ENCODE assay signal across 8 cellular contexts in genomic region chr6:168370310-168370991, GRCh38. TPM values are rescaled to one million over a fixed set of nuclear protein-coding genes. Genes with fewer than 3 reads are reported as not detected.
DNase-seq lines count a peak whose midpoint lies in the region; TF ChIP-seq lines count a peak whose summit lies in the region.

No MANE protein-coding gene starts in this region.

- TF ChIP-seq POLR2A in NB4 (IDR thresholded peaks at IDR 0.05; ENCODE audit: extremely low read depth, insufficient read length): no peak

- TF ChIP-seq CTCF in NB4 (IDR thresholded peaks at IDR 0.05; ENCODE audit: low read depth, low read length): peak; percentile 91

- no peak overlapping the region for H3K4me3 ChIP-seq in NB4 (ENCODE audit: low read depth, low read length)

- DNase-seq in NCI-H2081 (lab: John Stamatoyannopoulos, UW) (peak; percentile 34 to 52), NCI-H2081 treated with DMSO at 0.1 percent for 48 hours (lab: John Stamatoyannopoulos, UW) (no peak), NB4 (ENCODE audit: low read depth) (peak; percentile 68), cerebellar cortex (ENCODE audit: low spot score) (peak; percentile 18), medulla oblongata (ENCODE audit: extremely low spot score) (peak; percentile 73), occipital lobe (lab: John Stamatoyannopoulos, UW) (no peak)
- DNase-seq in activated CD4-positive, alpha-beta T cell treated with anti-CD3 and anti-CD28 coated beads for 1 hour: peak; percentile 26
- DNase-seq in stimulated activated CD8-positive, alpha-beta memory T cell treated with anti-CD3 and anti-CD28 coated beads, Interleukin-2, amount 100 ng/mL, for 48 hours (ENCODE audit: low read depth in 2 of 2): peak; percentile 62 to 65

RNA-seq across cellular contexts. Expression of gene DACT2, which starts 50.9 kb away (rescaled TPM):
- 0.62 TPM for total RNA-seq in occipital lobe

Comparison
In these comparisons a context has a peak if more than half of its experiments do, and no peak if none do; other contexts are left out.
1. DNase-seq: peak in NCI-H2081 (2 of 2), NB4 (single experiment), activated CD4-positive, alpha-beta T cell treated with anti-CD3 and anti-CD28 coated beads for 1 hour (single experiment), cerebellar cortex (single experiment), medulla oblongata (single experiment) and stimulated activated CD8-positive, alpha-beta memory T cell treated with anti-CD3 and anti-CD28 coated beads, Interleukin-2, amount 100 ng/mL, for 48 hours (2 of 2); none in NCI-H2081 treated with DMSO at 0.1 percent for 48 hours (single experiment) and occipital lobe (single experiment).